ENCODE assay signal across 20 cellular contexts in the genomic region with DNA sequence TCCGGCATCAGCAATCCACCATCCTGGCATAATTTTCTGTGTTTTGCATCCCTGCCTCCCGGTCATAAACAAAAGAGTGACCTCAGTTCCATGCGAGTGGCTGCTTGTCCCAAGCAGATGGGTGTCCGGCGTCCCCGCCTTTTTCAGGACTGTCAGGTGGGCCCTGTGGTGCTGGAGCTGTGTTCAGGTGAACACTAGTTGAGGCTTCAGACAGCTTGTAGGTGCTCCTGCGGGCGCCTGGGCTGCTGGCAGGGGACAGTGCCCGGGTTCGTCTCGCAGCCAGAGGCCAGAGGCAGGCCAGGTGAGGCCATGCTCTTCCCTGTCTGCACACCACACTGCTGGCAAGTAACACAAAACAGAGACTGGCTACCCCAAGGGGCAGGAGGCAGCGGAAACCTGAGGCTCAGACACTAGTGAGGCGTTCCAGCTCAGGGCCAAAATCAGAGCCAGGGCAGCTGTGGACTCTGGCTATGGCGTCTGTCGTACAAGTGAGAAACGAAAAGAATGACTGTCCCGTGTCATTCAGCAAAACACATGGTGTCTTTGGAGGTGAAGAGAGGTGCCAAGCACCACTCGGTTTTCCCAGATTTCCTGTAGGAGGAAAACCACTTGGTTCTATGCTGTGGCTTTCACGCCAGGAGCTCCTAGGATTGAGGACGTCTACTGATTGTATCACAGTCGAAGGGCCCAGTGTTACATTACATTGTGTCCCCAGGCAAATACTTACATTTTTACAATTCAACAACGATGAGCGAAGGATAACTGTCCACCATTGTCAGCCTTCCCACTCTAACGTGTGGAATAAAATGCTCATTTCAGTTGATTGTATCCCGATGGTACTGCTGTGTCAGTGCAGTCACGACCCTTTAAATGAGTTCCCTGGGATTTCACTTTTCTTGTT.
"Had no signal": no experiment of that assay in that cellular context is flagged by ENCODE, and none has a peak within 500 bp of the region (broad histone marks: within the 10 kb centered on the region; RNA-seq: fewer than 3 reads in every experiment).

No MANE protein-coding gene starts in this region.

- H3K4me3 Mint-ChIP-seq: activated CD4-positive, alpha-beta T cell treated with anti-CD3 and anti-CD28 coated beads, Interleukin-2, amount 10 ng/mL, durations not matched to agents 7 days and 5 days; activated naive CD8-positive, alpha-beta T cell treated with anti-CD3 and anti-CD28 coated beads for 36 hours; activated T-helper 1 cell treated with anti-CD3 and anti-CD28 coated beads, Interleukin-12 subunit alpha, Interleukin-12 subunit beta, Interleukin-2, Interleukin-4 antibody, amounts not matched to agents 30 ng/mL and 10 ng/mL and 1 ng/mL, durations not matched to agents 14 hours and 24 hours and 36 hours; endodermal cell; nephron; T-helper 1 cell treated with Interleukin-12 subunit alpha and Interleukin-12 subunit beta and Interleukin-4 antibody, amounts not matched to agents 30 μg/mL and 1 μg/mL, for 36 hours had no signal

- H3K4me1 ChIP-seq: SJSA1, tibial nerve had no signal

- DNase-seq: activated CD4-positive, alpha-beta T cell treated with anti-CD3 and anti-CD28 coated beads, Interleukin-2, amount 10 ng/mL, durations not matched to agents 7 days and 5 days; activated naive CD4-positive, alpha-beta T cell; activated naive CD8-positive, alpha-beta T cell treated with anti-CD3 and anti-CD28 coated beads for 36 hours; amniotic stem cell; caudate nucleus; dorsolateral prefrontal cortex; endodermal cell; foreskin fibroblast; hypothalamus; kidney; nucleus accumbens; retina; stimulated activated naive CD4-positive, alpha-beta T cell had no signal

- H3K4me3 ChIP-seq: dorsolateral prefrontal cortex, SJSA1, tibial nerve had no signal

- H3K27ac Mint-ChIP-seq: activated CD4-positive, alpha-beta T cell treated with anti-CD3 and anti-CD28 coated beads, Interleukin-2, amount 10 ng/mL, durations not matched to agents 7 days and 5 days; activated naive CD8-positive, alpha-beta T cell treated with anti-CD3 and anti-CD28 coated beads for 36 hours; activated T-helper 1 cell treated with anti-CD3 and anti-CD28 coated beads, Interleukin-12 subunit alpha, Interleukin-12 subunit beta, Interleukin-2, Interleukin-4 antibody, amounts not matched to agents 30 ng/mL and 10 ng/mL and 1 ng/mL, durations not matched to agents 14 hours and 24 hours and 36 hours; endodermal cell; nephron; T-helper 1 cell treated with Interleukin-12 subunit alpha and Interleukin-12 subunit beta and Interleukin-4 antibody, amounts not matched to agents 30 μg/mL and 1 μg/mL, for 36 hours had no signal

- ATAC-seq: activated CD4-positive, CD25-positive, alpha-beta regulatory T cell treated with anti-CD3 and anti-CD28 coated beads, Interleukin-2, amount 50 U/mL, for 24 hours had no signal

- H3K36me3 ChIP-seq: SJSA1 had no signal

- H3K27me3 Mint-ChIP-seq: activated CD4-positive, alpha-beta T cell treated with anti-CD3 and anti-CD28 coated beads, Interleukin-2, amount 10 ng/mL, durations not matched to agents 7 days and 5 days; activated naive CD8-positive, alpha-beta T cell treated with anti-CD3 and anti-CD28 coated beads for 36 hours had no signal

- H3K9me3 ChIP-seq: SJSA1, tibial nerve had no signal

- H3K27me3 ChIP-seq: dorsolateral prefrontal cortex, SJSA1, tibial nerve had no signal

- H3K27ac ChIP-seq: dorsolateral prefrontal cortex, epithelial cell of prostate, SJSA1, tibial nerve had no signal
